ENCODE assay signal across 16 cellular contexts in genomic region chr1:202240956-202241355, GRCh38. TPM values are rescaled to one million over a fixed set of nuclear protein-coding genes. Genes with fewer than 3 reads are reported as not detected.
"Had no signal": no experiment of that assay in that cellular context is flagged by ENCODE, and none has a peak within 500 bp of the region (broad histone marks: within the 10 kb centered on the region; RNA-seq: fewer than 3 reads in every experiment).

No MANE protein-coding gene starts in this region.

- H3K4me1 Mint-ChIP-seq: activated naive CD4-positive, alpha-beta T cell treated with anti-CD3 and anti-CD28 coated beads, Interleukin-2, amount 10 ng/mL, durations not matched to agents 7 days and 5 days had no signal

- DNase-seq: activated CD4-positive, alpha-beta T cell treated with anti-CD3 and anti-CD28 coated beads, Interleukin-2, amount 50 U/mL, for 1 hour; activated CD8-positive, alpha-beta memory T cell treated with anti-CD3 and anti-CD28 coated beads for 24 hours; activated naive CD4-positive, alpha-beta T cell treated with anti-CD3 and anti-CD28 coated beads, Interleukin-2, amount 10 ng/mL, durations not matched to agents 7 days and 5 days; activated T-cell treated with anti-CD3 and anti-CD28 coated beads for 4 hours; dermis blood vessel endothelial cell; left ventricle myocardium superior; mesenchymal stem cell; right cardiac atrium; stimulated activated naive CD8-positive, alpha-beta T cell treated with anti-CD3 and anti-CD28 coated beads, Interleukin-15, Interleukin-2, amounts not matched to agents 100 U/mL and 50 U/mL, for 24 hours; SW 1271; upper lobe of right lung had no signal

- H3K27ac ChIP-seq: upper lobe of right lung had no signal

- H3K4me1 ChIP-seq: upper lobe of right lung had no signal

- H3K9me3 Mint-ChIP-seq: activated naive CD4-positive, alpha-beta T cell treated with anti-CD3 and anti-CD28 coated beads, Interleukin-2, amount 10 ng/mL, durations not matched to agents 7 days and 5 days; activated T-helper 17 cell treated with anti-CD3 and anti-CD28 coated beads, Interleukin-2, amount 50 U/mL, for 72 hours; central memory CD8-positive, alpha-beta T cell; natural killer cell had no signal

- H3K9me3 ChIP-seq: upper lobe of right lung had no signal

- H3K36me3 Mint-ChIP-seq: activated naive CD4-positive, alpha-beta T cell treated with anti-CD3 and anti-CD28 coated beads, Interleukin-2, amount 10 ng/mL, durations not matched to agents 7 days and 5 days; natural killer cell had no signal

- H3K36me3 ChIP-seq: upper lobe of right lung had no signal

- H3K27ac Mint-ChIP-seq: activated naive CD4-positive, alpha-beta T cell treated with anti-CD3 and anti-CD28 coated beads, Interleukin-2, amount 10 ng/mL, durations not matched to agents 7 days and 5 days; activated T-helper 17 cell treated with anti-CD3 and anti-CD28 coated beads, Interleukin-2, amount 50 U/mL, for 72 hours; progenitor cell of endocrine pancreas had no signal

- H3K4me3 Mint-ChIP-seq: activated naive CD4-positive, alpha-beta T cell treated with anti-CD3 and anti-CD28 coated beads, Interleukin-2, amount 10 ng/mL, durations not matched to agents 7 days and 5 days; activated T-helper 17 cell treated with anti-CD3 and anti-CD28 coated beads, Interleukin-2, amount 50 U/mL, for 72 hours; central memory CD8-positive, alpha-beta T cell; natural killer cell had no signal

- H3K4me2 ChIP-seq: smooth muscle cell had no signal

- H3K4me3 ChIP-seq: smooth muscle cell, upper lobe of right lung had no signal

RNA-seq across cellular contexts. Expression of gene LGR6, which starts 47.4 kb away (rescaled TPM):
- total RNA-seq: dermis blood vessel endothelial cell had no signal
